12 cellular contexts compared by ENCODE assay signal in genomic region chr9:114371343-114371985, GRCh38. TPM values are rescaled to one million over a fixed set of nuclear protein-coding genes. Genes with fewer than 3 reads are reported as not detected.
DNase-seq lines count a peak whose midpoint lies in the region; FAIRE-seq and TF ChIP-seq lines count a peak whose summit lies in the region.
"Had no signal": no experiment of that assay in that cellular context is flagged by ENCODE, and none has a peak within 500 bp of the region (broad histone marks: within the 10 kb centered on the region; RNA-seq: fewer than 3 reads in every experiment).

No MANE protein-coding gene starts in this region.

- peaks cover 40% of the 10 kb centered on the region for H3K4me1 Mint-ChIP-seq in nephron progenitor cell

- H3K27ac ChIP-seq in RWPE1 (peak overlapping the region; percentile 89), dorsolateral prefrontal cortex (peak overlapping the region; percentile 20 to 97 (median 88)), small intestine (ENCODE audit: low read depth in 1 of 2, low read length in 1 of 2) (peak overlapping the region; percentile 25 to 42)
- H3K27ac ChIP-seq: 22Rv1 had no signal

- H3K4me1 ChIP-seq in small intestine (ENCODE audit: control insufficient read depth in 2 of 2, insufficient read depth in 1 of 2, low read depth in 1 of 2, low read length in 1 of 2), result peaks cover 0 to 4% of the 10 kb centered on the region in 2 donors

- H3K27ac Mint-ChIP-seq in nephron progenitor cell, result no peak overlapping the region

- H3K4me3 ChIP-seq in dorsolateral prefrontal cortex, result peak overlapping the region in 1 of 59 donors; percentile 17
- no peak overlapping the region for H3K4me3 ChIP-seq in small intestine (ENCODE audit: low read depth in 1 of 2, low read length in 2 of 2)
- H3K4me3 ChIP-seq: suprapubic skin had no signal

- DNase-seq in DMS 273 (lab: John Stamatoyannopoulos, UW; ENCODE audit: unreplicated experiment) (peak; percentile 36), DMS 273 treated with DMSO at 0.1 percent for 48 hours (lab: John Stamatoyannopoulos, UW) (no peak), RWPE1 (ENCODE audit: low spot score) (no peak), dorsolateral prefrontal cortex (peak in 1 of 10 donors; percentile 37), small intestine (no peak), nephron progenitor cell (no peak)
- no peak for DNase-seq in central memory CD4-positive, alpha-beta T cell
- DNase-seq in stimulated activated CD4-positive, alpha-beta T cell treated with anti-CD3 and anti-CD28 coated beads, Interleukin-1b, Interleukin-23, amount 100 ng/mL, for 48 hours, result no peak
- DNase-seq: cortex of kidney had no signal

- no peak for FAIRE-seq in small intestine (lab: Jason Lieb, UNC)

- intact Hi-C loops in dorsolateral prefrontal cortex (cut with DNase I), result no loop called here

- H3K4me3 Mint-ChIP-seq in nephron progenitor cell, result no peak overlapping the region

- CTCF ChIA-PET in RWPE1 (lab: Yijun Ruan, JAX), result interaction anchor here (0.5 to 0.7 kb wide), 3 partner anchors 153 to 294 kb away, joined by 3 to 5 read pairs (median 4); no protein-coding TSS in a partner anchor

- 71 to 87% (median 75%) methylated on average over 7 of the region's 7 CpGs for WGBS in small intestine, 3 donors

- POLR2A ChIA-PET in RWPE1 (lab: Yijun Ruan, JAX; ENCODE audit: low non-redundant PET), result no interaction called here

- no peaks in the 10 kb centered on the region for H3K27me3 ChIP-seq in dorsolateral prefrontal cortex
- no peaks in the 10 kb centered on the region for H3K27me3 ChIP-seq in small intestine (ENCODE audit: control insufficient read depth in 2 of 2, insufficient read depth in 2 of 2, low read length in 2 of 2)
- H3K27me3 ChIP-seq: suprapubic skin had no signal

- H3K9me3 ChIP-seq in small intestine (ENCODE audit: control insufficient read depth, low read depth), result no peaks in the 10 kb centered on the region
- H3K9me3 ChIP-seq: suprapubic skin had no signal

- H3K36me3 Mint-ChIP-seq in nephron progenitor cell (ENCODE audit: low read depth), result peaks cover 10% of the 10 kb centered on the region

- no peaks in the 10 kb centered on the region for H3K9me3 Mint-ChIP-seq in nephron progenitor cell

- H3K36me3 ChIP-seq in small intestine (ENCODE audit: control insufficient read depth in 2 of 2, insufficient read depth in 2 of 2, low read length in 2 of 2), result peaks cover 5 to 23% of the 10 kb centered on the region in 2 donors

- H3K27me3 Mint-ChIP-seq in nephron progenitor cell (ENCODE audit: low read depth, poor library complexity), result no peaks in the 10 kb centered on the region

- TF ChIP-seq CTCF in RWPE1 (conservative IDR thresholded peaks at IDR 0.05; ENCODE audit: low read depth), result no peak
- TF ChIP-seq CTCF in dorsolateral prefrontal cortex (IDR thresholded peaks at IDR 0.05 in 54 of 56, conservative IDR thresholded peaks at IDR 0.05 in 2 of 56; ENCODE audit: low read depth in 1 of 56, partially characterized antibody in 56 of 56), result no peak
- TF ChIP-seq CTCF in nephron progenitor cell (IDR thresholded peaks at IDR 0.05), result no peak

RNA-seq across cellular contexts. Expression of gene AKNA, which starts 16.3 kb away (rescaled TPM):
- total RNA-seq in dorsolateral prefrontal cortex, result 10 to 100 TPM; 11.0 to 34.9 (median 19.3) TPM
- polyA plus RNA-seq in small intestine, result 10 to 100 TPM in 1 of 3 donors, 1 to 10 TPM in 2; 3.4 to 22.0 (median 8.9) TPM

RNA-seq across cellular contexts. Expression of gene ORM2, which starts 41.8 kb away (rescaled TPM):
- under 1 TPM in 1 of 120 experiments, not detected in 119; 0.72 TPM for total RNA-seq in dorsolateral prefrontal cortex
- polyA plus RNA-seq in small intestine, result under 1 TPM in 1 of 3 donors, not detected in 2; 0.28 TPM
- total RNA-seq: Right ventricle myocardium inferior had no signal

RNA-seq across cellular contexts. Expression of gene ORM1, which starts 48.6 kb away (rescaled TPM):
- under 1 TPM in 2 of 120 experiments, not detected in 118; 0.64 to 0.72 TPM for total RNA-seq in dorsolateral prefrontal cortex
- 1 to 10 TPM in 2 of 3 donors, not detected in 1; 1.3 to 6.9 TPM for polyA plus RNA-seq in small intestine

Comparison
In these comparisons a context has a peak if more than half of its experiments do, and no peak if none do; other contexts are left out.
1. H3K27ac ChIP-seq: peak in every context shown above with its lines; median percentile 89 in RWPE1; 88 in dorsolateral prefrontal cortex; 34 in small intestine.